19 cellular contexts compared by ENCODE assay signal in the genomic region with DNA sequence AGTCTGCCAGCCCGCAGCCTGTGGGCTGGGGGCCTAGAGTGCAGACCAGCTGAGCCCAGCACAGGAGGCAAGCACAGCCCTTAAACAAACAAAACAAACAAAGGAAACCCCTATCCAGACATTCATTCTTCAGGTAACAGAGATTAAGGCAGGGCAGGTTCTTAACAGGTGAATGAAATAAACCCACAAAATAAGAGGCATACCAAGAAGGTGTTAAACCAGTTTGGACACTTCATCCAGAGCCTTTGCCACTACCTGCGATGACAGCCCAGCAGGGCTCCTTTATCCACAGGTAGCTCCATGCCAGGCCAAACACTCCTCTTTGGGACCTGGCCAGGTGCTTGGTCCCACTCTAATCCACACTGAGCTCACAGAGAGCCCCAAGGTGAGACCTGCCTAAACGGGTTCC.
A peak's percentile ranks its signal among the peaks of the same experiment; 100 is the strongest.
DNase-seq lines count a peak whose midpoint lies in the region; ATAC-seq and TF ChIP-seq lines count a peak whose summit lies in the region.
"Had no signal": no experiment of that assay in that cellular context is flagged by ENCODE, and none has a peak within 500 bp of the region (broad histone marks: within the 10 kb centered on the region; RNA-seq: fewer than 3 reads in every experiment).

No MANE protein-coding gene starts in this region.

- H3K27ac ChIP-seq in BLaER1 (peak overlapping the region; percentile 98), GM23338 (ENCODE audit: low read depth) (no peak overlapping the region), uterus (no peak overlapping the region)
- H3K27ac ChIP-seq: heart right ventricle, SJCRH30 had no signal

- peaks cover 5% of the 10 kb centered on the region; the same call in 1 of the 2 replicates for H3K9me2 ChIP-seq in GM23338 (ENCODE audit: insufficient read depth)

- H3K4me2 ChIP-seq in BLaER1 (peak overlapping the region; percentile 97), GM23338 (no peak overlapping the region)

- H3F3A ChIP-seq in GM23338 (replicated peaks; ENCODE audit: low read depth): no peaks in the 10 kb centered on the region

- peaks cover 10% of the 10 kb centered on the region for H3K27me3 Mint-ChIP-seq in GM23338 (ENCODE audit: insufficient read depth, low read depth, poor library complexity)

- H3K4me3 ChIP-seq in BLaER1 (no peak overlapping the region), GM23338 (no peak overlapping the region), uterus (no peak overlapping the region)
- H3K4me3 ChIP-seq: heart right ventricle, SJCRH30 had no signal

- H3K4me3 Mint-ChIP-seq in GM23338: no peak overlapping the region
- H3K4me3 Mint-ChIP-seq: activated CD8-positive, alpha-beta memory T cell treated with anti-CD3 and anti-CD28 coated beads, Interleukin-2, amount 10 ng/mL, durations not matched to agents 7 days and 5 days; CD4-positive, CD25-positive, alpha-beta regulatory T cell; stimulated activated memory B cell treated with anti-CD40 and anti-IgM and Interleukin-4, amounts not matched to agents 10 μg/mL and 1 μg/mL and 100 μg/mL, for 72 hours; T-helper 2 cell treated with Interferon-gamma antibody and Interleukin-4, amounts not matched to agents 5 μg/mL and 100 μg/mL, for 36 hours had no signal

- no peaks in the 10 kb centered on the region for H4K20me1 ChIP-seq in BLaER1
- H4K20me1 ChIP-seq in GM23338 (replicated peaks; ENCODE audit: insufficient read depth): no peaks in the 10 kb centered on the region

- H3K36me3 Mint-ChIP-seq in GM23338 (ENCODE audit: low read depth): no peaks in the 10 kb centered on the region; the same call in 1 of the 3 replicates
- H3K36me3 Mint-ChIP-seq: activated CD8-positive, alpha-beta memory T cell treated with anti-CD3 and anti-CD28 coated beads, Interleukin-2, amount 10 ng/mL, durations not matched to agents 7 days and 5 days; CD4-positive, CD25-positive, alpha-beta regulatory T cell; stimulated activated memory B cell treated with anti-CD40 and anti-IgM and Interleukin-4, amounts not matched to agents 10 μg/mL and 1 μg/mL and 100 μg/mL, for 72 hours had no signal

- DNase-seq in GM23338 (ENCODE audit: low spot score) (no peak), NCI-H345 treated with DMSO at 0.1 percent for 48 hours (lab: John Stamatoyannopoulos, UW; ENCODE audit: unreplicated experiment) (peak; percentile 88), superior temporal gyrus (ENCODE audit: extremely low spot score) (no peak), foreskin melanocyte (no peak), uterus (no peak)
- DNase-seq: activated CD4-positive, CD25-positive, alpha-beta regulatory T cell treated with anti-CD3 and anti-CD28 coated beads, Interleukin-2, amount 50 U/mL, for 72 hours; activated CD8-positive, alpha-beta memory T cell treated with anti-CD3 and anti-CD28 coated beads, Interleukin-2, amount 10 ng/mL, durations not matched to agents 7 days and 5 days; caudate nucleus; CD4-positive, CD25-positive, alpha-beta regulatory T cell; heart right ventricle; mesendoderm; NCI-H2227 treated with DMSO at 0.1 percent for 48 hours; SJCRH30 had no signal

- H3K9me3 Mint-ChIP-seq in GM23338: no peaks in the 10 kb centered on the region
- H3K9me3 Mint-ChIP-seq: activated T-helper 2 cell treated with anti-CD3 and anti-CD28 coated beads, Interferon-gamma antibody, Interleukin-2, Interleukin-4, amounts not matched to agents 10 μg/mL and 5 μg/mL and 100 μg/mL, durations not matched to agents 14 hours and 24 hours and 36 hours; T-helper 2 cell treated with Interferon-gamma antibody and Interleukin-4, amounts not matched to agents 5 μg/mL and 100 μg/mL, for 36 hours had no signal

- TF ChIP-seq CTCF in GM23338 (conservative IDR thresholded peaks at IDR 0.05; ENCODE audit: low read depth in 2 of 2) (no peak), uterus (IDR thresholded peaks at IDR 0.05) (no peak)

- TF ChIP-seq POLR2A in uterus (IDR thresholded peaks at IDR 0.05): no peak

- H3K27ac Mint-ChIP-seq in GM23338: no peak overlapping the region
- H3K27ac Mint-ChIP-seq: activated CD8-positive, alpha-beta memory T cell treated with anti-CD3 and anti-CD28 coated beads, Interleukin-2, amount 10 ng/mL, durations not matched to agents 7 days and 5 days; activated T-helper 2 cell treated with anti-CD3 and anti-CD28 coated beads, Interferon-gamma antibody, Interleukin-2, Interleukin-4, amounts not matched to agents 10 μg/mL and 5 μg/mL and 100 μg/mL, durations not matched to agents 14 hours and 24 hours and 36 hours; stimulated activated memory B cell treated with anti-CD40 and anti-IgM and Interleukin-4, amounts not matched to agents 10 μg/mL and 1 μg/mL and 100 μg/mL, for 72 hours; T-helper 2 cell treated with Interferon-gamma antibody and Interleukin-4, amounts not matched to agents 5 μg/mL and 100 μg/mL, for 36 hours had no signal

- peak overlapping the region; percentile 30; the same call in 1 of the 2 replicates for H3K9ac ChIP-seq in BLaER1

- peaks cover 19% of the 10 kb centered on the region for H3K9me3 ChIP-seq in BLaER1
- H3K9me3 ChIP-seq in uterus: no peaks in the 10 kb centered on the region

- ATAC-seq in GM23338 (peak; percentile 61), esophagus mucosa (peak; percentile 91), HG03460 (IDR thresholded peaks at IDR 0.05; ENCODE audit: unreplicated experiment) (no peak)
- ATAC-seq: activated CD8-positive, alpha-beta memory T cell treated with anti-CD3 and anti-CD28 coated beads, Interleukin-2, amount 10 ng/mL, durations not matched to agents 7 days and 5 days; heart right ventricle had no signal

- peaks cover 12% of the 10 kb centered on the region for H3K4me1 Mint-ChIP-seq in GM23338
- H3K4me1 Mint-ChIP-seq: activated CD8-positive, alpha-beta memory T cell treated with anti-CD3 and anti-CD28 coated beads, Interleukin-2, amount 10 ng/mL, durations not matched to agents 7 days and 5 days; CD4-positive, CD25-positive, alpha-beta regulatory T cell; stimulated activated memory B cell treated with anti-CD40 and anti-IgM and Interleukin-4, amounts not matched to agents 10 μg/mL and 1 μg/mL and 100 μg/mL, for 72 hours had no signal

- H3K36me3 ChIP-seq in BLaER1: no peaks in the 10 kb centered on the region
- no peaks in the 10 kb centered on the region for H3K36me3 ChIP-seq in GM23338 (ENCODE audit: insufficient read depth)
- no peaks in the 10 kb centered on the region for H3K36me3 ChIP-seq in uterus
- H3K36me3 ChIP-seq: heart right ventricle, SJCRH30 had no signal

- H3K79me2 ChIP-seq in GM23338 (replicated peaks; ENCODE audit: insufficient read depth): no peaks in the 10 kb centered on the region

- H2AFZ ChIP-seq in GM23338: no peak overlapping the region

- H3K27me3 ChIP-seq in BLaER1: no peaks in the 10 kb centered on the region
- no peaks in the 10 kb centered on the region for H3K27me3 ChIP-seq in GM23338 (ENCODE audit: insufficient read depth)
- H3K27me3 ChIP-seq in uterus: no peaks in the 10 kb centered on the region
- H3K27me3 ChIP-seq: SJCRH30 had no signal

- intact Hi-C loops in uterus (cut with DNase I; ENCODE audit: low total_unique reads): no loop called here

- H3K4me1 ChIP-seq in BLaER1: peaks cover 59% of the 10 kb centered on the region
- H3K4me1 ChIP-seq in GM23338 (ENCODE audit: insufficient read depth): no peaks in the 10 kb centered on the region
- H3K4me1 ChIP-seq in uterus: no peaks in the 10 kb centered on the region
- H3K4me1 ChIP-seq: heart right ventricle had no signal

TF ChIP-seq in GM23338, 12 proteins besides CTCF, POLR2A, EP300 and RAD21:
- TF ChIP-seq ZNF114 (CRISPR knock-in tag; IDR thresholded peaks at IDR 0.05) (no peak), POLR2AphosphoS5 (IDR thresholded peaks at IDR 0.05; ENCODE audit: low read depth) (no peak), ZNF331 (CRISPR knock-in tag; IDR thresholded peaks at IDR 0.05; ENCODE audit: low read depth) (no peak), NANOG (IDR thresholded peaks at IDR 0.05; ENCODE audit: borderline replicate concordance) (no peak), EZH2 (IDR thresholded peaks at IDR 0.05; ENCODE audit: low read depth, unreplicated experiment) (no peak)
- TF ChIP-seq, protein P1, sequence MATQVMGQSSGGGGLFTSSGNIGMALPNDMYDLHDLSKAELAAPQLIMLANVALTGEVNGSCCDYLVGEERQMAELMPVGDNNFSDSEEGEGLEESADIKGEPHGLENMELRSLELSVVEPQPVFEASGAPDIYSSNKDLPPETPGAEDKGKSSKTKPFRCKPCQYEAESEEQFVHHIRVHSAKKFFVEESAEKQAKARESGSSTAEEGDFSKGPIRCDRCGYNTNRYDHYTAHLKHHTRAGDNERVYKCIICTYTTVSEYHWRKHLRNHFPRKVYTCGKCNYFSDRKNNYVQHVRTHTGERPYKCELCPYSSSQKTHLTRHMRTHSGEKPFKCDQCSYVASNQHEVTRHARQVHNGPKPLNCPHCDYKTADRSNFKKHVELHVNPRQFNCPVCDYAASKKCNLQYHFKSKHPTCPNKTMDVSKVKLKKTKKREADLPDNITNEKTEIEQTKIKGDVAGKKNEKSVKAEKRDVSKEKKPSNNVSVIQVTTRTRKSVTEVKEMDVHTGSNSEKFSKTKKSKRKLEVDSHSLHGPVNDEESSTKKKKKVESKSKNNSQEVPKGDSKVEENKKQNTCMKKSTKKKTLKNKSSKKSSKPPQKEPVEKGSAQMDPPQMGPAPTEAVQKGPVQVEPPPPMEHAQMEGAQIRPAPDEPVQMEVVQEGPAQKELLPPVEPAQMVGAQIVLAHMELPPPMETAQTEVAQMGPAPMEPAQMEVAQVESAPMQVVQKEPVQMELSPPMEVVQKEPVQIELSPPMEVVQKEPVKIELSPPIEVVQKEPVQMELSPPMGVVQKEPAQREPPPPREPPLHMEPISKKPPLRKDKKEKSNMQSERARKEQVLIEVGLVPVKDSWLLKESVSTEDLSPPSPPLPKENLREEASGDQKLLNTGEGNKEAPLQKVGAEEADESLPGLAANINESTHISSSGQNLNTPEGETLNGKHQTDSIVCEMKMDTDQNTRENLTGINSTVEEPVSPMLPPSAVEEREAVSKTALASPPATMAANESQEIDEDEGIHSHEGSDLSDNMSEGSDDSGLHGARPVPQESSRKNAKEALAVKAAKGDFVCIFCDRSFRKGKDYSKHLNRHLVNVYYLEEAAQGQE (IDR thresholded peaks at IDR 0.05; ENCODE audit: unreplicated experiment): no peak
TF ChIP-seq in GM23338: peak in this region for 0.
